In genomic region chr3:98010194-98010882, GRCh38 we compare ENCODE assay signal across 1 cellular context.
TF ChIP-seq lines count a peak whose summit lies in the region.

No MANE protein-coding gene starts in this region.

TF ChIP-seq in HepG2, 621 proteins besides CTCF, POLR2A, EP300 and RAD21 (continued from another document and continues in another):
- TF ChIP-seq BORCS8-MEF2B (CRISPR knock-in tag; IDR thresholded peaks at IDR 0.05) = no peak
- TF ChIP-seq ASH2L (IDR thresholded peaks at IDR 0.05; ENCODE audit: insufficient read length, low read depth, low read length) = peak; percentile 83
- peak; percentile 31; the same call in 1 of the 2 replicates for TF ChIP-seq ZNF747 (CRISPR knock-in tag; IDR thresholded peaks at IDR 0.05; ENCODE audit: borderline replicate concordance)
- peak; percentile 27; the same call in 1 of the 2 replicates for TF ChIP-seq SP5 (CRISPR knock-in tag; IDR thresholded peaks at IDR 0.05; ENCODE audit: borderline replicate concordance, low read depth)
- TF ChIP-seq ZNF878 (CRISPR knock-in tag; IDR thresholded peaks at IDR 0.05) = peak; percentile 80; the same call in 1 of the 2 replicates
- TF ChIP-seq ZNF318 (CRISPR knock-in tag; IDR thresholded peaks at IDR 0.05) = 0 out of 2 replicates have a peak, but pooled peaks have one; percentile 71
- TF ChIP-seq MIXL1 (CRISPR knock-in tag; IDR thresholded peaks at IDR 0.05) = peak; percentile 85; the same call in 1 of the 2 replicates
- TF ChIP-seq MAZ (IDR thresholded peaks at IDR 0.05; ENCODE audit: borderline replicate concordance, low read depth, low read length) = 0 out of 2 replicates have a peak, but pooled peaks have one; percentile 47
- TF ChIP-seq MAZ (CRISPR knock-in tag; IDR thresholded peaks at IDR 0.05; ENCODE audit: low read depth) = no peak
- TF ChIP-seq ZNF7 (CRISPR knock-in tag; IDR thresholded peaks at IDR 0.05) = peak; percentile 88
- no peak for TF ChIP-seq HMGA1 (CRISPR knock-in tag; conservative IDR thresholded peaks at IDR 0.05)
- peak; percentile 94 for TF ChIP-seq ZNF12 (CRISPR knock-in tag; IDR thresholded peaks at IDR 0.05)
- peak; percentile 44; the same call in 1 of the 2 replicates for TF ChIP-seq RXRA (CRISPR knock-in tag; IDR thresholded peaks at IDR 0.05)
- TF ChIP-seq HOMEZ (CRISPR knock-in tag; IDR thresholded peaks at IDR 0.05; ENCODE audit: low read depth) = peak; percentile 64
- peak; percentile 81; the same call in 1 of the 2 replicates for TF ChIP-seq EHMT2 (IDR thresholded peaks at IDR 0.05; ENCODE audit: borderline replicate concordance, low read depth, low read length)
- peak; percentile 47; the same call in 1 of the 2 replicates for TF ChIP-seq ZNF280D (CRISPR knock-in tag; IDR thresholded peaks at IDR 0.05)
- TF ChIP-seq, protein P1, sequence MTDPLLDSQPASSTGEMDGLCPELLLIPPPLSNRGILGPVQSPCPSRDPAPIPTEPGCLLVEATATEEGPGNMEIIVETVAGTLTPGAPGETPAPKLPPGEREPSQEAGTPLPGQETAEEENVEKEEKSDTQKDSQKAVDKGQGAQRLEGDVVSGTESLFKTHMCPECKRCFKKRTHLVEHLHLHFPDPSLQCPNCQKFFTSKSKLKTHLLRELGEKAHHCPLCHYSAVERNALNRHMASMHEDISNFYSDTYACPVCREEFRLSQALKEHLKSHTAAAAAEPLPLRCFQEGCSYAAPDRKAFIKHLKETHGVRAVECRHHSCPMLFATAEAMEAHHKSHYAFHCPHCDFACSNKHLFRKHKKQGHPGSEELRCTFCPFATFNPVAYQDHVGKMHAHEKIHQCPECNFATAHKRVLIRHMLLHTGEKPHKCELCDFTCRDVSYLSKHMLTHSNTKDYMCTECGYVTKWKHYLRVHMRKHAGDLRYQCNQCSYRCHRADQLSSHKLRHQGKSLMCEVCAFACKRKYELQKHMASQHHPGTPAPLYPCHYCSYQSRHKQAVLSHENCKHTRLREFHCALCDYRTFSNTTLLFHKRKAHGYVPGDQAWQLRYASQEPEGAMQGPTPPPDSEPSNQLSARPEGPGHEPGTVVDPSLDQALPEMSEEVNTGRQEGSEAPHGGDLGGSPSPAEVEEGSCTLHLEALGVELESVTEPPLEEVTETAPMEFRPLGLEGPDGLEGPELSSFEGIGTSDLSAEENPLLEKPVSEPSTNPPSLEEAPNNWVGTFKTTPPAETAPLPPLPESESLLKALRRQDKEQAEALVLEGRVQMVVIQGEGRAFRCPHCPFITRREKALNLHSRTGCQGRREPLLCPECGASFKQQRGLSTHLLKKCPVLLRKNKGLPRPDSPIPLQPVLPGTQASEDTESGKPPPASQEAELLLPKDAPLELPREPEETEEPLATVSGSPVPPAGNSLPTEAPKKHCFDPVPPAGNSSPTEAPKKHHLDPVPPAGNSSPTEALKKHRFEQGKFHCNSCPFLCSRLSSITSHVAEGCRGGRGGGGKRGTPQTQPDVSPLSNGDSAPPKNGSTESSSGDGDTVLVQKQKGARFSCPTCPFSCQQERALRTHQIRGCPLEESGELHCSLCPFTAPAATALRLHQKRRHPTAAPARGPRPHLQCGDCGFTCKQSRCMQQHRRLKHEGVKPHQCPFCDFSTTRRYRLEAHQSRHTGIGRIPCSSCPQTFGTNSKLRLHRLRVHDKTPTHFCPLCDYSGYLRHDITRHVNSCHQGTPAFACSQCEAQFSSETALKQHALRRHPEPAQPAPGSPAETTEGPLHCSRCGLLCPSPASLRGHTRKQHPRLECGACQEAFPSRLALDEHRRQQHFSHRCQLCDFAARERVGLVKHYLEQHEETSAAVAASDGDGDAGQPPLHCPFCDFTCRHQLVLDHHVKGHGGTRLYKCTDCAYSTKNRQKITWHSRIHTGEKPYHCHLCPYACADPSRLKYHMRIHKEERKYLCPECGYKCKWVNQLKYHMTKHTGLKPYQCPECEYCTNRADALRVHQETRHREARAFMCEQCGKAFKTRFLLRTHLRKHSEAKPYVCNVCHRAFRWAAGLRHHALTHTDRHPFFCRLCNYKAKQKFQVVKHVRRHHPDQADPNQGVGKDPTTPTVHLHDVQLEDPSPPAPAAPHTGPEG (CRISPR knock-in tag; IDR thresholded peaks at IDR 0.05) = 0 out of 2 replicates have a peak, but pooled peaks have one; percentile 37
- TF ChIP-seq ATF2 (CRISPR knock-in tag; IDR thresholded peaks at IDR 0.05) = peak; percentile 80
- TF ChIP-seq NFIC (IDR thresholded peaks at IDR 0.05; ENCODE audit: low read length) = peak; percentile 86
- 0 out of 2 replicates have a peak, but pooled peaks have one; percentile 12 for TF ChIP-seq NCOA1 (CRISPR knock-in tag; IDR thresholded peaks at IDR 0.05)
- TF ChIP-seq XRCC5 (optimal IDR thresholded peaks at IDR 0.05; ENCODE audit: low read length) = peak; percentile 76
- TF ChIP-seq RARA (CRISPR knock-in tag; IDR thresholded peaks at IDR 0.05) = peak; percentile 58
- TF ChIP-seq ZNF451 (CRISPR knock-in tag; IDR thresholded peaks at IDR 0.05) = no peak
- TF ChIP-seq ELF3 (CRISPR knock-in tag; IDR thresholded peaks at IDR 0.05) = peak; percentile 80
- TF ChIP-seq, protein P2, sequence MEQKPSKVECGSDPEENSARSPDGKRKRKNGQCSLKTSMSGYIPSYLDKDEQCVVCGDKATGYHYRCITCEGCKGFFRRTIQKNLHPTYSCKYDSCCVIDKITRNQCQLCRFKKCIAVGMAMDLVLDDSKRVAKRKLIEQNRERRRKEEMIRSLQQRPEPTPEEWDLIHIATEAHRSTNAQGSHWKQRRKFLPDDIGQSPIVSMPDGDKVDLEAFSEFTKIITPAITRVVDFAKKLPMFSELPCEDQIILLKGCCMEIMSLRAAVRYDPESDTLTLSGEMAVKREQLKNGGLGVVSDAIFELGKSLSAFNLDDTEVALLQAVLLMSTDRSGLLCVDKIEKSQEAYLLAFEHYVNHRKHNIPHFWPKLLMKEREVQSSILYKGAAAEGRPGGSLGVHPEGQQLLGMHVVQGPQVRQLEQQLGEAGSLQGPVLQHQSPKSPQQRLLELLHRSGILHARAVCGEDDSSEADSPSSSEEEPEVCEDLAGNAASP (CRISPR knock-in tag; IDR thresholded peaks at IDR 0.05; ENCODE audit: borderline replicate concordance) = peak; percentile 13; the same call in 1 of the 2 replicates
- TF ChIP-seq, protein P3, sequence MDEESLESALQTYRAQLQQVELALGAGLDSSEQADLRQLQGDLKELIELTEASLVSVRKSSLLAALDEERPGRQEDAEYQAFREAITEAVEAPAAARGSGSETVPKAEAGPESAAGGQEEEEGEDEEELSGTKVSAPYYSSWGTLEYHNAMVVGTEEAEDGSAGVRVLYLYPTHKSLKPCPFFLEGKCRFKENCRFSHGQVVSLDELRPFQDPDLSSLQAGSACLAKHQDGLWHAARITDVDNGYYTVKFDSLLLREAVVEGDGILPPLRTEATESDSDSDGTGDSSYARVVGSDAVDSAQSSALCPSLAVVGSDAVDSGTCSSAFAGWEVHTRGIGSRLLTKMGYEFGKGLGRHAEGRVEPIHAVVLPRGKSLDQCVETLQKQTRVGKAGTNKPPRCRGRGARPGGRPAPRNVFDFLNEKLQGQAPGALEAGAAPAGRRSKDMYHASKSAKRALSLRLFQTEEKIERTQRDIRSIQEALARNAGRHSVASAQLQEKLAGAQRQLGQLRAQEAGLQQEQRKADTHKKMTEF (CRISPR knock-in tag; IDR thresholded peaks at IDR 0.05) = peak; percentile 84
- TF ChIP-seq HNF4A (CRISPR knock-in tag; IDR thresholded peaks at IDR 0.05) = peak; percentile 89
